Comparison of ENCODE assay signal across 10 cellular contexts in the genomic region with DNA sequence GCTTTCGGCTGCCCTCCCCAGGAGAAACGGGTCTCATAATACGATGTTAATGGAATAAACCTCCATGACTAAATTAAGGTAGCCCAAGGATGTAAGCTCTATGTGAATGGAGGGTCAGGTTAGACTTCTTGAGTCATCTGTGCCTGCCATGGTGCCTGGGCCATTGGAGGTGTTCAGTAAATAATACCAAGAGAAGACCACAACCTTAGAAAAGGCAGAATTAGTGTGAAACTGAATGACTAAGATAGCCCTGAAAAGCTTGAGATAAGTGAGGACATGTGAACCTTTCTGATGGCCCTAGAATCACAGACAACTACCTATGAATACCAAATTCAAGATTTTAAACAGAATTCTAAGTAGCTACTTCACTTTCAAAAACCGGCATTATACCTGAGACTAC.
"Had no signal": no experiment of that assay in that cellular context is flagged by ENCODE, and none has a peak within 500 bp of the region (broad histone marks: within the 10 kb centered on the region; RNA-seq: fewer than 3 reads in every experiment).

No MANE protein-coding gene starts in this region.

- ATAC-seq: HCT116, HepG2 had no signal

- H3K4me1 ChIP-seq: HAP-1 had no signal

- H3K4me1 Mint-ChIP-seq: IgD-negative memory B cell had no signal

- H3K27ac Mint-ChIP-seq: HFFc6, IgD-negative memory B cell had no signal

- H3K9me3 Mint-ChIP-seq: HFFc6, IgD-negative memory B cell had no signal

- H3K27ac ChIP-seq: HL-60, KMS-11 had no signal

- H3K27me3 Mint-ChIP-seq: IgD-negative memory B cell had no signal

- DNase-seq: GOT3, H7, HFFc6, KBM-7 had no signal

- H3K4me2 ChIP-seq: KMS-11 had no signal

- H3K36me3 Mint-ChIP-seq: IgD-negative memory B cell had no signal

- H3K4me3 ChIP-seq: HAP-1 had no signal

- H3K4me3 Mint-ChIP-seq: HFFc6, IgD-negative memory B cell had no signal

- H3K36me3 ChIP-seq: HAP-1 had no signal
